8 cellular contexts compared by ENCODE assay signal in the genomic region with DNA sequence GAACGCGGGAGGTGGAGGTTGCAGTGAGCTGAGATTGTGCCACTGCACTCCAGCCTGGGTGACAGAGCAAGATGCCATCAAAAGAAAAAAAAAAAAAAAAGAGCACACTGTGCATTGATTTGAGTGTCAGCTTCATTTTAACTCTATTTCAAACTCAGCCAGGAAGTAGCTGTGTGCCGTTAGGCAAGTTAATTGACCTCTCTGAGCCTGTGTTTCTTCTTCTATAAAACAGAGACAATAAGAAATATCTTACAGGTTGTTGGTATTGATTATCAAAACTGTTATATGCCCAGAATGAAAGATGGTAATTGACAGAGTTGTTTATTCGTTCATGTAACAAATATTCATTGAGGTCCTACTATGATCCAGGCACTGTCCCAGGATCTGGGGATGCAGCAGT.
"Had no signal": no experiment of that assay in that cellular context is flagged by ENCODE, and none has a peak within 500 bp of the region (broad histone marks: within the 10 kb centered on the region; RNA-seq: fewer than 3 reads in every experiment).

No MANE protein-coding gene starts in this region.

- DNase-seq: IMR-90, Karpas-422, KBM-7, KG1 had no signal

- H3K27ac Mint-ChIP-seq: IgD-negative memory B cell had no signal

- H3K36me3 Mint-ChIP-seq: IgD-negative memory B cell had no signal

- H3K4me2 ChIP-seq: KMS-11 had no signal

- H3K4me1 Mint-ChIP-seq: IgD-negative memory B cell had no signal

- FAIRE-seq: HTR-8/SVneo had no signal

- H3K9ac ChIP-seq: KMS-11 had no signal

- H3K4me3 Mint-ChIP-seq: IgD-negative memory B cell had no signal

- H3K27ac ChIP-seq: HL-60, KMS-11 had no signal
